24 cellular contexts compared by ENCODE assay signal in the genomic region with DNA sequence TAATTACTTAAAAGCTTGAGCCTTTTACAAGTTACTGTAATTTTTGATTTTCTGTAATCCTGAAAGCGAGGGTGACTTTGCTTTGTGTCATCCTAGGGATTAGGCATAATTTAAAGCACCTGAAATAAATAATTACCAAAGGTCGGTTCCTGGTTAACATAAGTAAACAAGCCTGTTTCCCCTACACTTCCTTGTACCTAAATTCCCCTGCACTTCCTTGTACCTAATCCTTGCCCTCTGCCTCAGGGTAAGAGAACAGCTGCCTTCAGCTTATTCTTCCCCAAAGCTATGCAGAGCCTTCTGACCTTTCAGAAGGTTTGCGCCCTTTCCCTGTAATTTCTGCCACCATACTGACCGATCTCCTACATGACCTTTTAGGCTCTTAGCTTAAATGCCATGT.
DNase-seq lines count a peak whose midpoint lies in the region; ATAC-seq and TF ChIP-seq lines count a peak whose summit lies in the region.
"Had no signal": no experiment of that assay in that cellular context is flagged by ENCODE, and none has a peak within 500 bp of the region (broad histone marks: within the 10 kb centered on the region; RNA-seq: fewer than 3 reads in every experiment).

No MANE protein-coding gene starts in this region.

- no peak for TF ChIP-seq CTCF in epithelial cell of esophagus (IDR thresholded peaks at IDR 0.05; ENCODE audit: insufficient read depth, low read depth, low read length, missing control alignments)
- TF ChIP-seq CTCF in heart left ventricle (IDR thresholded peaks at IDR 0.05): no peak

- H3K27me3 ChIP-seq in heart left ventricle: no peaks in the 10 kb centered on the region
- H3K27me3 ChIP-seq: BLaER1 treated with 17β-estradiol and CSF1 and Interleukin-3, amounts not matched to agents 10 nM and 100 nM had no signal

- H3K9me3 ChIP-seq in heart left ventricle: no peaks in the 10 kb centered on the region
- H3K9me3 ChIP-seq: BLaER1 treated with 17β-estradiol and CSF1 and Interleukin-3, amounts not matched to agents 10 nM and 100 nM; HAP-1 had no signal

- 75 to 84% (median 79%) methylated on average over 4 of the region's 4 CpGs for WGBS in heart left ventricle, 4 donors

- H3K27ac ChIP-seq in heart left ventricle: no peak overlapping the region
- H3K27ac ChIP-seq: BLaER1 treated with 17β-estradiol and CSF1 and Interleukin-3, amounts not matched to agents 10 nM and 100 nM; GM23248; SK-N-MC had no signal

- no peak overlapping the region for H3K4me3 ChIP-seq in epithelial cell of esophagus (ENCODE audit: low read length)
- H3K4me3 ChIP-seq in heart left ventricle: no peak overlapping the region
- H3K4me3 ChIP-seq: BLaER1 treated with 17β-estradiol and CSF1 and Interleukin-3, amounts not matched to agents 10 nM and 100 nM; GM23248; HAP-1; K562; SK-N-MC had no signal

- no peak for ATAC-seq in heart left ventricle
- ATAC-seq: K562 had no signal

- no peak for TF ChIP-seq POLR2A in heart left ventricle (IDR thresholded peaks at IDR 0.05)

- no peaks in the 10 kb centered on the region for H3K36me3 ChIP-seq in heart left ventricle
- H3K36me3 ChIP-seq: BLaER1 treated with 17β-estradiol and CSF1 and Interleukin-3, amounts not matched to agents 10 nM and 100 nM; HAP-1 had no signal

- H3K4me1 ChIP-seq in heart left ventricle: no peaks in the 10 kb centered on the region
- H3K4me1 ChIP-seq: BLaER1 treated with 17β-estradiol and CSF1 and Interleukin-3, amounts not matched to agents 10 nM and 100 nM; HAP-1 had no signal

- intact Hi-C loops in heart left ventricle (cut with DNase I): no loop called here

- DNase-seq in DMS153 treated with DMSO at 0.1 percent for 48 hours (lab: John Stamatoyannopoulos, UW; ENCODE audit: unreplicated experiment): peak; percentile 27
- DNase-seq in LoVo (ENCODE audit: low spot score): peak; percentile 53
- DNase-seq in epithelial cell of esophagus (ENCODE audit: low read depth): peak; percentile 1
- peak; percentile 51 for DNase-seq in renal cortical epithelial cell (ENCODE audit: low read depth)
- DNase-seq in heart left ventricle: no peak
- DNase-seq in mesenteric fat pad (ENCODE audit: low spot score): no peak
- DNase-seq in activated CD8-positive, alpha-beta memory T cell treated with anti-CD3 and anti-CD28 coated beads, Interleukin-2, amount 50 U/mL, for 4 hours: no peak
- DNase-seq: ACHN; CD4-positive, alpha-beta memory T cell; DMS79; GM23248; MM.1S; NCI-H1048; NCI-H1436; NCI-H187 treated with DMSO at 0.1 percent for 48 hours; NCI-H510A; NCI-H774; RPMI8226; SHP77; SW 1271 had no signal

Comparison
In these comparisons a context has a peak if more than half of its experiments do, and no peak if none do; other contexts are left out.
1. DNase-seq: peak in DMS153 treated with DMSO at 0.1 percent for 48 hours (single experiment), LoVo (single experiment), epithelial cell of esophagus (single experiment) and renal cortical epithelial cell (single experiment); none in heart left ventricle (0 of 5), mesenteric fat pad (single experiment) and activated CD8-positive, alpha-beta memory T cell treated with anti-CD3 and anti-CD28 coated beads, Interleukin-2, amount 50 U/mL, for 4 hours (single experiment).